21 cellular contexts compared by ENCODE assay signal in the genomic region with DNA sequence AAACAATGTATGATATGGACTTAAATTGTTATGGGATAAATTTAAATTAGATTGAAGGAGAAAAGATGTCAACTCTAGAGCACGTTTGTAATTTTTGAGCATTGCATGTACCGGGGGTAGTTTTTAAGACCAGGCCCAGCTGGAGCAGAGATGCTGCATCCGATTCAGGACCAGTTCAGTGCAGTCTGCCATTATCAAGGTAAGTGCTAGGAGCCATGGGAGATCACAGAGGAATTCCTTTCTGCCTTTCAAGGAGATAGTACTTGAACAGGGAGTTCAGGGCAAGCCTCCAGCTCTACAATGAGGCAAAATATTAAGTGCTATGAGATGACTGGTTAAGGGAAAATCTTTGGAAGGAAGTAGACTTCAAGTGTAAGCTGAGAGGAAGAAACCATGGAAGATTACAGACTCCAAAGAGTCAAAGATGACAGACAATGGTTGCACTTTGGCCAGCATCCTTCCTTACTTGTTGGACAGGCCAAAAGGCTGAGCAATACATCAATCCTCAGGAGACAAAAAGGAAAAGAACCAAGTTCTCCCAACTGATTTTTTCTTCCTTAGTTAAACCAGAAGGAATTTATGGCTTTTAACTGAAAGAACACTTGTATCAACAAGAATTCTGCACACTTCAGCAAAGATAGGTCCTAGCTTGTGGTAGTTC.
DNase-seq lines count a peak whose midpoint lies in the region; ATAC-seq and TF ChIP-seq lines count a peak whose summit lies in the region.
"Had no signal": no experiment of that assay in that cellular context is flagged by ENCODE, and none has a peak within 500 bp of the region (broad histone marks: within the 10 kb centered on the region; RNA-seq: fewer than 3 reads in every experiment).

No MANE protein-coding gene starts in this region.

- DNase-seq in EH (ENCODE audit: low read depth) (peak; percentile 69), amniotic epithelial cell (ENCODE audit: low read depth) (peak; percentile 13), left ventricle myocardium inferior (no peak), sciatic nerve (ENCODE audit: low spot score) (no peak), COLO829 (ENCODE audit: low spot score) (no peak), NCI-H82 (lab: John Stamatoyannopoulos, UW) (no peak)
- no peak for DNase-seq in activated effector memory CD4-positive, alpha-beta T cell treated with Interleukin-2 at 50 U/mL for 16 hours
- DNase-seq: activated CD4-positive, alpha-beta T cell treated with anti-CD3 and anti-CD28 coated beads, Interleukin-2, amount 10 ng/mL, durations not matched to agents 24 days and 14 days; amygdala; effector CD8-positive, alpha-beta T cell; hypothalamus; kidney; mesendoderm; NCI-H1048; NCI-H1930; NCI-H510A treated with DMSO at 0.1 percent for 48 hours; psoas muscle; T-cell; tibial artery had no signal

- intact Hi-C loops in left ventricle myocardium inferior (cut with micrococcal nuclease) = no loop called here
- intact Hi-C loops in sciatic nerve (cut with DNase I) = no loop called here

- TF ChIP-seq CTCF in left ventricle myocardium inferior (IDR thresholded peaks at IDR 0.05; ENCODE audit: borderline replicate concordance) = no peak

- ATAC-seq in sciatic nerve (peak; percentile 47), SK-N-SH treated with all-trans-retinoic acid at 6 μM for 48 hours (no peak)
- ATAC-seq: natural killer cell treated with Interleukin-12 subunit alpha and Interleukin-12 subunit beta and Interleukin-15 and Interleukin-18, amount 100 ng/mL, for 72 hours; T-cell had no signal

- H3K4me3 ChIP-seq in left ventricle myocardium inferior = no peak overlapping the region
- H3K4me3 ChIP-seq: psoas muscle, tibial artery had no signal

- H3K27me3 ChIP-seq in left ventricle myocardium inferior (ENCODE audit: low read depth) = no peaks in the 10 kb centered on the region
- H3K27me3 ChIP-seq: tibial artery had no signal

- H3K36me3 ChIP-seq in left ventricle myocardium inferior = no peaks in the 10 kb centered on the region
- H3K36me3 ChIP-seq: tibial artery had no signal

- peaks cover 50% of the 10 kb centered on the region for H3K4me1 ChIP-seq in left ventricle myocardium inferior

- H3K9me3 ChIP-seq in left ventricle myocardium inferior (replicated peaks) = no peaks in the 10 kb centered on the region
- H3K9me3 ChIP-seq: psoas muscle, tibial artery had no signal

- H3K27ac ChIP-seq in left ventricle myocardium inferior (replicated peaks) = peak overlapping the region; percentile 75
- H3K27ac ChIP-seq: psoas muscle had no signal

TF ChIP-seq in SK-N-SH treated with all-trans-retinoic acid at 6 μM for 48 hours, 23 proteins besides CTCF, POLR2A, EP300 and RAD21:
- TF ChIP-seq BACH2 (CRISPR knock-in tag; IDR thresholded peaks at IDR 0.05; ENCODE audit: borderline replicate concordance) = no peak
- TF ChIP-seq ZC3H10 (CRISPR knock-in tag; IDR thresholded peaks at IDR 0.05) = no peak
- TF ChIP-seq, protein P1, sequence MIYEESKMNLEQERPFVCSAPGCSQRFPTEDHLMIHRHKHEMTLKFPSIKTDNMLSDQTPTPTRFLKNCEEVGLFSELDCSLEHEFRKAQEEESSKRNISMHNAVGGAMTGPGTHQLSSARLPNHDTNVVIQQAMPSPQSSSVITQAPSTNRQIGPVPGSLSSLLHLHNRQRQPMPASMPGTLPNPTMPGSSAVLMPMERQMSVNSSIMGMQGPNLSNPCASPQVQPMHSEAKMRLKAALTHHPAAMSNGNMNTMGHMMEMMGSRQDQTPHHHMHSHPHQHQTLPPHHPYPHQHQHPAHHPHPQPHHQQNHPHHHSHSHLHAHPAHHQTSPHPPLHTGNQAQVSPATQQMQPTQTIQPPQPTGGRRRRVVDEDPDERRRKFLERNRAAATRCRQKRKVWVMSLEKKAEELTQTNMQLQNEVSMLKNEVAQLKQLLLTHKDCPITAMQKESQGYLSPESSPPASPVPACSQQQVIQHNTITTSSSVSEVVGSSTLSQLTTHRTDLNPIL (CRISPR knock-in tag; IDR thresholded peaks at IDR 0.05; ENCODE audit: low read depth) = no peak
- TF ChIP-seq GLIS3 (CRISPR knock-in tag; IDR thresholded peaks at IDR 0.05) = no peak
- TF ChIP-seq, protein P2, sequence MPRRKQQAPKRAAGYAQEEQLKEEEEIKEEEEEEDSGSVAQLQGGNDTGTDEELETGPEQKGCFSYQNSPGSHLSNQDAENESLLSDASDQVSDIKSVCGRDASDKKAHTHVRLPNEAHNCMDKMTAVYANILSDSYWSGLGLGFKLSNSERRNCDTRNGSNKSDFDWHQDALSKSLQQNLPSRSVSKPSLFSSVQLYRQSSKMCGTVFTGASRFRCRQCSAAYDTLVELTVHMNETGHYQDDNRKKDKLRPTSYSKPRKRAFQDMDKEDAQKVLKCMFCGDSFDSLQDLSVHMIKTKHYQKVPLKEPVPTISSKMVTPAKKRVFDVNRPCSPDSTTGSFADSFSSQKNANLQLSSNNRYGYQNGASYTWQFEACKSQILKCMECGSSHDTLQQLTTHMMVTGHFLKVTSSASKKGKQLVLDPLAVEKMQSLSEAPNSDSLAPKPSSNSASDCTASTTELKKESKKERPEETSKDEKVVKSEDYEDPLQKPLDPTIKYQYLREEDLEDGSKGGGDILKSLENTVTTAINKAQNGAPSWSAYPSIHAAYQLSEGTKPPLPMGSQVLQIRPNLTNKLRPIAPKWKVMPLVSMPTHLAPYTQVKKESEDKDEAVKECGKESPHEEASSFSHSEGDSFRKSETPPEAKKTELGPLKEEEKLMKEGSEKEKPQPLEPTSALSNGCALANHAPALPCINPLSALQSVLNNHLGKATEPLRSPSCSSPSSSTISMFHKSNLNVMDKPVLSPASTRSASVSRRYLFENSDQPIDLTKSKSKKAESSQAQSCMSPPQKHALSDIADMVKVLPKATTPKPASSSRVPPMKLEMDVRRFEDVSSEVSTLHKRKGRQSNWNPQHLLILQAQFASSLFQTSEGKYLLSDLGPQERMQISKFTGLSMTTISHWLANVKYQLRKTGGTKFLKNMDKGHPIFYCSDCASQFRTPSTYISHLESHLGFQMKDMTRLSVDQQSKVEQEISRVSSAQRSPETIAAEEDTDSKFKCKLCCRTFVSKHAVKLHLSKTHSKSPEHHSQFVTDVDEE (CRISPR knock-in tag; IDR thresholded peaks at IDR 0.05) = no peak
- TF ChIP-seq ESRRG (CRISPR knock-in tag; IDR thresholded peaks at IDR 0.05) = no peak
- TF ChIP-seq ZNF70 (CRISPR knock-in tag; IDR thresholded peaks at IDR 0.05) = no peak
- TF ChIP-seq, protein P3, sequence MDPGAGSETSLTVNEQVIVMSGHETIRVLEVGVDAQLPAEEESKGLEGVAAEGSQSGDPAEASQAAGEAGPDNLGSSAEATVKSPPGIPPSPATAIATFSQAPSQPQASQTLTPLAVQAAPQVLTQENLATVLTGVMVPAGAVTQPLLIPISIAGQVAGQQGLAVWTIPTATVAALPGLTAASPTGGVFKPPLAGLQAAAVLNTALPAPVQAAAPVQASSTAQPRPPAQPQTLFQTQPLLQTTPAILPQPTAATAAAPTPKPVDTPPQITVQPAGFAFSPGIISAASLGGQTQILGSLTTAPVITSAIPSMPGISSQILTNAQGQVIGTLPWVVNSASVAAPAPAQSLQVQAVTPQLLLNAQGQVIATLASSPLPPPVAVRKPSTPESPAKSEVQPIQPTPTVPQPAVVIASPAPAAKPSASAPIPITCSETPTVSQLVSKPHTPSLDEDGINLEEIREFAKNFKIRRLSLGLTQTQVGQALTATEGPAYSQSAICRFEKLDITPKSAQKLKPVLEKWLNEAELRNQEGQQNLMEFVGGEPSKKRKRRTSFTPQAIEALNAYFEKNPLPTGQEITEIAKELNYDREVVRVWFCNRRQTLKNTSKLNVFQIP (CRISPR knock-in tag; IDR thresholded peaks at IDR 0.05; ENCODE audit: borderline replicate concordance, low read depth) = no peak
- TF ChIP-seq, protein P4, sequence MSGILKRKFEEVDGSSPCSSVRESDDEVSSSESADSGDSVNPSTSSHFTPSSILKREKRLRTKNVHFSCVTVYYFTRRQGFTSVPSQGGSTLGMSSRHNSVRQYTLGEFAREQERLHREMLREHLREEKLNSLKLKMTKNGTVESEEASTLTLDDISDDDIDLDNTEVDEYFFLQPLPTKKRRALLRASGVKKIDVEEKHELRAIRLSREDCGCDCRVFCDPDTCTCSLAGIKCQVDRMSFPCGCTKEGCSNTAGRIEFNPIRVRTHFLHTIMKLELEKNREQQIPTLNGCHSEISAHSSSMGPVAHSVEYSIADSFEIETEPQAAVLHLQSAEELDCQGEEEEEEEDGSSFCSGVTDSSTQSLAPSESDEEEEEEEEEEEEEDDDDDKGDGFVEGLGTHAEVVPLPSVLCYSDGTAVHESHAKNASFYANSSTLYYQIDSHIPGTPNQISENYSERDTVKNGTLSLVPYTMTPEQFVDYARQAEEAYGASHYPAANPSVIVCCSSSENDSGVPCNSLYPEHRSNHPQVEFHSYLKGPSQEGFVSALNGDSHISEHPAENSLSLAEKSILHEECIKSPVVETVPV (CRISPR knock-in tag; IDR thresholded peaks at IDR 0.05) = no peak
- no peak for TF ChIP-seq PPARA (CRISPR knock-in tag; IDR thresholded peaks at IDR 0.05; ENCODE audit: borderline replicate concordance)
- TF ChIP-seq ZFP30 (CRISPR knock-in tag; IDR thresholded peaks at IDR 0.05) = no peak
- no peak for TF ChIP-seq SNAI2 (CRISPR knock-in tag; IDR thresholded peaks at IDR 0.05)
TF ChIP-seq in SK-N-SH treated with all-trans-retinoic acid at 6 μM for 48 hours: peak in this region for 0.

Comparison
In these comparisons a context has a peak if more than half of its experiments do, and no peak if none do; other contexts are left out.
1. DNase-seq: peak in EH (single experiment) and amniotic epithelial cell (single experiment); none in left ventricle myocardium inferior (single experiment), sciatic nerve (single experiment), activated effector memory CD4-positive, alpha-beta T cell treated with Interleukin-2 at 50 U/mL for 16 hours (single experiment), COLO829 (single experiment) and NCI-H82 (single experiment).